ENCODE assay signal across 14 cellular contexts in the genomic region with DNA sequence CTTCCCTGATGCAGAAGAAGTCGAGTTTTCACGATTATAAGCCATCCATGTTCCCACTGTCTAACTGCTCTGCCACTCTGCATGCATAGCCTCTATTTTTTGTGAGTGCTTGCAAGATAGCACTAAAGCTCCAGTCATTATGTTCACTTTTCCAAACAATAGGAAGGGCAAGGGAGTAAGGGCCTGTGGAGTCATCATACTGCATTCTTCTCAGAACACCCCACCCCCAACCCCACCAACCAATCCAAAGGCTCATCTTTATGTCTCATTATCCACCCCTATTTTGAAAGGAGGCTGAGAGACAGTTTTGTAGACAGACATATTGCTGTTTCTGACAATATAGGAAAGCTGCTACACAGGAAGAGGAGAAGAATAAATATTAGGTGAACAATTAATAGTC.
DNase-seq lines count a peak whose midpoint lies in the region; ATAC-seq and TF ChIP-seq lines count a peak whose summit lies in the region.
"Had no signal": no experiment of that assay in that cellular context is flagged by ENCODE, and none has a peak within 500 bp of the region (broad histone marks: within the 10 kb centered on the region; RNA-seq: fewer than 3 reads in every experiment).

No MANE protein-coding gene starts in this region.

- no peak for TF ChIP-seq CTCF in fibroblast of pulmonary artery (IDR thresholded peaks at IDR 0.05; ENCODE audit: low read length, missing control alignments)

- no peak overlapping the region for H3K4me3 ChIP-seq in fibroblast of pulmonary artery (replicated peaks; ENCODE audit: low read depth, low read length)
- H3K4me3 ChIP-seq: BLaER1 treated with 17β-estradiol and CSF1 and Interleukin-3, amounts not matched to agents 10 nM and 100 nM had no signal

- peak; percentile 17 for DNase-seq in NCI-H82 (lab: John Stamatoyannopoulos, UW)
- no peak for DNase-seq in NCI-H82 treated with DMSO at 0.1 percent for 48 hours (lab: John Stamatoyannopoulos, UW; ENCODE audit: unreplicated experiment)
- DNase-seq in NCI-H2227 treated with DMSO at 0.1 percent for 48 hours (lab: John Stamatoyannopoulos, UW) = peak; percentile 96
- peak; percentile 10 for DNase-seq in fibroblast of pulmonary artery (ENCODE audit: low read depth)
- no peak for DNase-seq in NCI-H446 treated with DMSO at 0.1 percent for 48 hours (lab: John Stamatoyannopoulos, UW)
- DNase-seq: 8988T; ACHN; CD4-positive, CD25-positive, alpha-beta regulatory T cell; DMS53; GF-D8 had no signal

- no peak for ATAC-seq in HG02798 (IDR thresholded peaks at IDR 0.05; ENCODE audit: poor library complexity, unreplicated experiment)
- ATAC-seq in HG03175 (IDR thresholded peaks at IDR 0.05; ENCODE audit: unreplicated experiment) = no peak
- no peak for ATAC-seq in HG03354 (IDR thresholded peaks at IDR 0.05; ENCODE audit: poor library complexity, severe bottlenecking, unreplicated experiment)

Comparison
In these comparisons a context has a peak if more than half of its experiments do, and no peak if none do; other contexts are left out.
1. DNase-seq: peak in NCI-H82 (single experiment), NCI-H2227 treated with DMSO at 0.1 percent for 48 hours (single experiment) and fibroblast of pulmonary artery (single experiment); none in NCI-H82 treated with DMSO at 0.1 percent for 48 hours (single experiment) and NCI-H446 treated with DMSO at 0.1 percent for 48 hours (single experiment).